In the genomic region with DNA sequence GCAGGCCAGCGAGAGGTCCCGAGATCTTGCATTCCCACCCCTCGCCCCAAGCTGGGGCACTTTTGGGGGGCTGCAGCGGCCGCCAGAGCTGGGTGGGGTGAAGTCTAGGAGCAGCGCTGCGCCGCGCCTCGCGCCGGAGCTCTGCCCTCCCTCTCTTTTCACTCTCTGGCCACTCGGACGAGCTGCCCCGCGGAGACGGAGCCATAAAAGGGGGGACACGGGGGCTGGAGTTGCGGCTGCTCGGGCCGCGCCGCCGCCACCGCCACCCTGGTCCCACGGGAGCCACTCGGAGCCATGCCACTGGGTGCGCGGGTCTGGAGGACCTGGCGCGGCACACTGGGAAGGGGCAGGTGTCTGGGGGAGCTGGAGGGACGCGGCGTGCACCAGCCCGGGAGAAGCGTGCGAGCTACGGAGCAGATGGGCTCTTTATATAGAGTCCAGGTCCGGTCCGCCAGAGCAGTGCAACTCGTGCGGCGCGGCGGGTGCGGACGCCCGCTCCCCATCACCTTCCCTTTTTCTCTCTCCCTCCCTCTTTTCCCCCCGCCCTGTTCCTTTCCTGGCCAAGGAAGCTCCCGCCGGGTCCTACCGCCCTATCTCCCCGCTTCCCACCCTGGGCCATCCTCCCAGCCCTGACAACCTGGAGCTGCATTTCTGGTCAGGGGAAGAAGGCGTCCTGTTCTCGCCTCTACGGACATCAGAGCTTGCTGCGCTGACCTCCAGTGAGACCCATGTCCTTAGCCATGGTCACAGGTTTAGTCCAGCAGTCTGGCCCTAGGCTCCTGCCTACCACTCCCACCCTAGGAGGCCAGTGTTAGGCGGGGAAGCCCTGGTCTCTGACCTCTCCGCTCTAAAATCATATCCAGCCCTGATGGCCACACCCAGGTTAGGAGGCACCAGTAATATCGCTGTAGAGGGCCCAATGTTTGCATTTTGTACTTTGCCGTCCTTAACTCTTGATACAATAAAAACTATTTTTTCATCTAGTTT, we compare ENCODE assay signal across 12 cellular contexts. TPM values are rescaled to one million over a fixed set of nuclear protein-coding genes. Genes with fewer than 3 reads are reported as not detected.
A peak's percentile ranks its signal among the peaks of the same experiment; 100 is the strongest.
DNase-seq lines count a peak whose midpoint lies in the region; ATAC-seq, FAIRE-seq and TF ChIP-seq lines count a peak whose summit lies in the region.
"Had no signal": no experiment of that assay in that cellular context is flagged by ENCODE, and none has a peak within 500 bp of the region (broad histone marks: within the 10 kb centered on the region; RNA-seq: fewer than 3 reads in every experiment).

No MANE protein-coding gene starts in this region.

- peak overlapping the region; percentile 92 for H3K9ac ChIP-seq in endothelial cell of umbilical vein (replicated peaks; ENCODE audit: extremely low read depth, insufficient read depth, low read length)

- H2AFZ ChIP-seq in endothelial cell of umbilical vein (ENCODE audit: low read depth, low read length) = peak overlapping the region; percentile 85

- H3K27ac ChIP-seq in endothelial cell of umbilical vein (ENCODE audit: insufficient read depth, low read depth, low read length) = peak overlapping the region; percentile 72
- H3K27ac ChIP-seq in muscle layer of duodenum (ENCODE audit: low read length) = no peak overlapping the region

- H3K27me3 ChIP-seq in endothelial cell of umbilical vein (ENCODE audit: control insufficient read depth in 2 of 2, insufficient read depth in 2 of 2, low read length in 2 of 2) (no peaks in the 10 kb centered on the region), muscle layer of duodenum (ENCODE audit: low read depth, low read length) (peaks cover 48% of the 10 kb centered on the region)

- peak overlapping the region; percentile 97 for H3K4me2 ChIP-seq in endothelial cell of umbilical vein (ENCODE audit: insufficient read depth, low read length)

- dilution Hi-C loops in endothelial cell of umbilical vein (cut with MboI; ENCODE audit: extremely low pct_ligation_motif_present, low sequenced_read_pairs) = no loop called here

- POLR2A ChIA-PET in endothelial cell of umbilical vein (lab: Charles Lee) = interaction anchor here (1.0 to 2.8 kb wide), 3 partner anchors 18 to 171 kb away, joined by 3 to 14 read pairs (median 3); no protein-coding TSS in a partner anchor

- TF ChIP-seq CTCF in natural killer cell (IDR thresholded peaks at IDR 0.05) = no peak
- TF ChIP-seq CTCF in endothelial cell of umbilical vein (IDR thresholded peaks at IDR 0.05; ENCODE audit: extremely low read depth in 1 of 2, insufficient read depth in 1 of 2, low read depth in 1 of 2, low read length in 2 of 2) = no peak
- TF ChIP-seq CTCF in omental fat pad (IDR thresholded peaks at IDR 0.05) = no peak

- H3K79me2 ChIP-seq in endothelial cell of umbilical vein (ENCODE audit: control insufficient read depth, insufficient read depth, low read length) = peaks cover 69% of the 10 kb centered on the region

- H3K4me3 ChIP-seq in endothelial cell of umbilical vein (replicated peaks in 1 of 3; ENCODE audit: insufficient read depth in 1 of 3, low read depth in 1 of 3, low read length in 3 of 3) (peak overlapping the region; percentile 70 to 97 (median 77)), muscle layer of duodenum (ENCODE audit: low read depth in 1 of 2, low read length in 2 of 2) (peak overlapping the region; percentile 47 to 63)

- no peaks in the 10 kb centered on the region for H3K9me1 ChIP-seq in endothelial cell of umbilical vein (replicated peaks; ENCODE audit: control insufficient read depth, extremely low read depth, insufficient read depth, low read length)

- no peak overlapping the region for H3K4me3 Mint-ChIP-seq in natural killer cell treated with Interleukin-12 subunit alpha and Interleukin-12 subunit beta and Interleukin-15 and Interleukin-18, amount 100 ng/mL, for 72 hours
- H3K4me3 Mint-ChIP-seq in natural killer cell = no peak overlapping the region

- H3K4me1 ChIP-seq in endothelial cell of umbilical vein (ENCODE audit: control insufficient read depth, extremely low read depth, insufficient read depth, low read length) (peaks cover 34% of the 10 kb centered on the region), muscle layer of duodenum (ENCODE audit: control insufficient read depth in 1 of 2, insufficient read depth in 2 of 2, low read length in 2 of 2) (peaks cover 7 to 23% of the 10 kb centered on the region in 2 donors)

- ATAC-seq in natural killer cell treated with Interleukin-12 subunit alpha and Interleukin-12 subunit beta and Interleukin-15 and Interleukin-18, amount 100 ng/mL, for 72 hours = peak; percentile 7 to 60
- ATAC-seq in natural killer cell = no peak
- no peak for ATAC-seq in omental fat pad (ENCODE audit: low FRiP score)
- no peak for ATAC-seq in GM18511 (IDR thresholded peaks at IDR 0.05; ENCODE audit: unreplicated experiment)
- ATAC-seq: CD8-positive, alpha-beta T cell had no signal

- no peaks in the 10 kb centered on the region for H3K9me3 ChIP-seq in endothelial cell of umbilical vein (replicated peaks; ENCODE audit: control insufficient read depth, insufficient read depth, low read length)
- no peaks in the 10 kb centered on the region for H3K9me3 ChIP-seq in muscle layer of duodenum (ENCODE audit: control insufficient read depth in 1 of 2, low read length in 2 of 2)

- no peak overlapping the region for H3K27ac Mint-ChIP-seq in natural killer cell treated with Interleukin-12 subunit alpha and Interleukin-12 subunit beta and Interleukin-15 and Interleukin-18, amount 100 ng/mL, for 72 hours
- H3K27ac Mint-ChIP-seq in natural killer cell = no peak overlapping the region
- H3K27ac Mint-ChIP-seq: CD8-positive, alpha-beta T cell had no signal

- peaks cover 24% of the 10 kb centered on the region for H3K36me3 Mint-ChIP-seq in natural killer cell treated with Interleukin-12 subunit alpha and Interleukin-12 subunit beta and Interleukin-15 and Interleukin-18, amount 100 ng/mL, for 72 hours
- H3K36me3 Mint-ChIP-seq in natural killer cell = peaks cover 24% of the 10 kb centered on the region
- H3K36me3 Mint-ChIP-seq: CD8-positive, alpha-beta T cell had no signal

- no TSS peak for BruUV-seq in endothelial cell of umbilical vein (replicated peaks; lab: Mats Ljungman, UMichigan)

- CTCF ChIA-PET in endothelial cell of umbilical vein (lab: Charles Lee) = interaction anchor here (0.8 to 9.4 kb wide), 14 partner anchors 8 to 1571 kb away, joined by 3 to 105 read pairs (median 10); no protein-coding TSS in a partner anchor

- intact Hi-C loops in natural killer cell (cut with micrococcal nuclease) = no loop called here
- intact Hi-C loops in endothelial cell of umbilical vein (cut with micrococcal nuclease) = loop anchor here (5.0 to 10.0 kb wide), 4 partner anchors 771 to 2001 kb away; a partner anchor contains a TSS

- H3K4me1 Mint-ChIP-seq in natural killer cell treated with Interleukin-12 subunit alpha and Interleukin-12 subunit beta and Interleukin-15 and Interleukin-18, amount 100 ng/mL, for 72 hours (ENCODE audit: low read depth in 2 of 2) = peaks cover 6 to 18% of the 10 kb centered on the region in 2 donors
- H3K4me1 Mint-ChIP-seq in natural killer cell = peaks cover 19 to 23% of the 10 kb centered on the region in 2 donors

- peaks cover 3% of the 10 kb centered on the region for H3K9me3 Mint-ChIP-seq in natural killer cell treated with Interleukin-12 subunit alpha and Interleukin-12 subunit beta and Interleukin-15 and Interleukin-18, amount 100 ng/mL, for 72 hours
- H3K9me3 Mint-ChIP-seq in natural killer cell = peaks cover 7 to 8% of the 10 kb centered on the region in 2 donors

- H4K20me1 ChIP-seq in endothelial cell of umbilical vein (replicated peaks; ENCODE audit: control insufficient read depth, extremely low read depth, insufficient read depth, low read length) = no peaks in the 10 kb centered on the region

- peak; percentile 94 for TF ChIP-seq POLR2A in endothelial cell of umbilical vein (IDR thresholded peaks at IDR 0.05; ENCODE audit: low read depth, low read length)

- H3K36me3 ChIP-seq in endothelial cell of umbilical vein (ENCODE audit: control insufficient read depth in 2 of 2, extremely low read depth in 1 of 2, insufficient read depth in 2 of 2, low read length in 2 of 2) (no peaks in the 10 kb centered on the region), muscle layer of duodenum (ENCODE audit: control insufficient read depth in 1 of 2, insufficient read depth in 2 of 2, low read length in 2 of 2) (no peaks in the 10 kb centered on the region)

- peak; percentile 52 for FAIRE-seq in endothelial cell of umbilical vein (lab: Jason Lieb, UNC)

- no peak for DNase-seq in natural killer cell treated with Interleukin-12 subunit alpha and Interleukin-12 subunit beta and Interleukin-15 and Interleukin-18, amount 100 ng/mL, for 72 hours (ENCODE audit: low spot score)
- no peak for DNase-seq in natural killer cell
- DNase-seq in endothelial cell of umbilical vein (ENCODE audit: low read depth, low spot score) = peak; percentile 52
- no peak for DNase-seq in GM19238 (ENCODE audit: insufficient read length, low spot score)
- no peak for DNase-seq in omental fat pad (ENCODE audit: low spot score)
- DNase-seq in MV-4-11 (lab: John Stamatoyannopoulos, UW) = no peak
- DNase-seq: GOT3, hippocampal formation, NCI-H1694 treated with DMSO at 0.1 percent for 48 hours had no signal

- peaks cover 40 to 43% of the 10 kb centered on the region in 2 donors for H3K27me3 Mint-ChIP-seq in natural killer cell treated with Interleukin-12 subunit alpha and Interleukin-12 subunit beta and Interleukin-15 and Interleukin-18, amount 100 ng/mL, for 72 hours
- peaks cover 35 to 39% of the 10 kb centered on the region in 2 donors for H3K27me3 Mint-ChIP-seq in natural killer cell (ENCODE audit: low read depth in 2 of 2)

TF ChIP-seq in endothelial cell of umbilical vein, 7 proteins besides CTCF, POLR2A, EP300 and RAD21:
- TF ChIP-seq FOS (IDR thresholded peaks at IDR 0.05; ENCODE audit: borderline replicate concordance, insufficient read depth, low read length) (no peak), POLR2AphosphoS5 (IDR thresholded peaks at IDR 0.05; ENCODE audit: insufficient read depth, low read depth, low read length) (peak; percentile 84)

RNA-seq across cellular contexts. Expression of a gene that starts 0.9 kb away (rescaled TPM):
- not detected for total RNA-seq in natural killer cell treated with Interleukin-12 subunit alpha and Interleukin-12 subunit beta and Interleukin-15 and Interleukin-18, amount 100 ng/mL, for 72 hours
- total RNA-seq in natural killer cell (under 1 TPM in 1 of 3 donors, not detected in 2; 0.48 TPM), endothelial cell of umbilical vein (54.7 and 57.5 TPM in 2 replicates), omental fat pad (not detected)
- 66.3 and 68.7 TPM in 2 replicates for polyA plus RNA-seq in endothelial cell of umbilical vein
- 50.3 and 57.1 TPM in 2 replicates for polyA plus RNA-seq in endothelial cell of umbilical vein (2011; cell fraction: cytosol; rRNA removed)
- 31.5 and 35.8 TPM in 2 replicates for polyA plus RNA-seq in endothelial cell of umbilical vein (2011; cell fraction: nucleus; rRNA removed)
- 57.8 and 67.8 TPM in 2 replicates for polyA plus RNA-seq in endothelial cell of umbilical vein (2012)
- polyA minus RNA-seq in endothelial cell of umbilical vein = 79.8 and 97.0 TPM in 2 replicates
- not detected for polyA minus RNA-seq in endothelial cell of umbilical vein (2011; cell fraction: cytosol; rRNA and poly(A)+ RNA removed)
- 31.1 and 34.1 TPM in 2 replicates for polyA minus RNA-seq in endothelial cell of umbilical vein (2011; cell fraction: nucleus; rRNA and poly(A)+ RNA removed)
- total RNA-seq: CD8-positive, alpha-beta T cell had no signal

Comparison
In these comparisons a context has a peak if more than half of its experiments do, and no peak if none do; other contexts are left out.
1. ATAC-seq: peak in natural killer cell treated with Interleukin-12 subunit alpha and Interleukin-12 subunit beta and Interleukin-15 and Interleukin-18, amount 100 ng/mL, for 72 hours (2 of 2); none in natural killer cell (0 of 3), omental fat pad (single experiment) and GM18511 (single experiment).
2. RNA of a gene that starts 0.9 kb away (total RNA-seq): 54.7 to 57.5 TPM in endothelial cell of umbilical vein; not detected in omental fat pad, 0.48 TPM in natural killer cell and not detected in natural killer cell treated with Interleukin-12 subunit alpha and Interleukin-12 subunit beta and Interleukin-15 and Interleukin-18, amount 100 ng/mL, for 72 hours; every median in the first group is over 10 times any median in the second.